8 cellular contexts compared by ENCODE assay signal in genomic region chr6:129672345-129672691, GRCh38. TPM values are rescaled to one million over a fixed set of nuclear protein-coding genes. Genes with fewer than 3 reads are reported as not detected.
A peak's percentile ranks its signal among the peaks of the same experiment; 100 is the strongest.
DNase-seq lines count a peak whose midpoint lies in the region; ATAC-seq and TF ChIP-seq lines count a peak whose summit lies in the region.

No MANE protein-coding gene starts in this region.

- peak overlapping the region; percentile 7; the same call in 1 of the 2 replicates for H3K9ac ChIP-seq in GM23248

- H3K4me1 ChIP-seq in GM23248 (ENCODE audit: insufficient read depth) = peaks cover 49% of the 10 kb centered on the region
- H3K4me1 ChIP-seq in SJCRH30 = peaks cover 24% of the 10 kb centered on the region
- H3K4me1 ChIP-seq in right cardiac atrium (ENCODE audit: control insufficient read depth, insufficient read depth, low read length) = peaks cover 4% of the 10 kb centered on the region
- H3K4me1 ChIP-seq in uterus = no peaks in the 10 kb centered on the region

- H3K27me3 Mint-ChIP-seq in CD4-positive, alpha-beta T cell = no peaks in the 10 kb centered on the region

- CTCF ChIA-PET in CD4-positive, alpha-beta T cell (lab: Charles Lee) = interaction anchor here (1.0 to 1.4 kb wide), 7 partner anchors 9 to 74 kb away, joined by 3 to 8 read pairs (median 3); partner anchors contain the start of gene ARHGAP18

- no peaks in the 10 kb centered on the region for H3K36me3 ChIP-seq in GM23248 (ENCODE audit: low read depth)
- no peaks in the 10 kb centered on the region; the same call in 1 of the 2 replicates for H3K36me3 ChIP-seq in SJCRH30
- no peaks in the 10 kb centered on the region for H3K36me3 ChIP-seq in uterus

- DNase-seq in CD4-positive, alpha-beta T cell = no peak
- no peak for DNase-seq in GM23248
- no peak for DNase-seq in SJCRH30
- DNase-seq in right cardiac atrium = no peak
- no peak for DNase-seq in uterus
- DNase-seq in cerebellar cortex (ENCODE audit: low spot score) = no peak
- no peak for DNase-seq in pons (ENCODE audit: low spot score)
- no peak for DNase-seq in amygdala (lab: John Stamatoyannopoulos, UW)

- in situ Hi-C loops in GM23248 (cut with MboI) = no loop called here

- peak overlapping the region; percentile 59 for H2AFZ ChIP-seq in GM23248

- no peaks in the 10 kb centered on the region for H3K9me2 ChIP-seq in GM23248 (ENCODE audit: insufficient read depth)

- H3K27me3 ChIP-seq in CD4-positive, alpha-beta T cell (ENCODE audit: control insufficient read depth, insufficient read depth, low read length) = no peaks in the 10 kb centered on the region
- H3K27me3 ChIP-seq in GM23248 (replicated peaks; ENCODE audit: insufficient read depth) = no peaks in the 10 kb centered on the region
- H3K27me3 ChIP-seq in SJCRH30 = no peaks in the 10 kb centered on the region
- no peaks in the 10 kb centered on the region for H3K27me3 ChIP-seq in right cardiac atrium (ENCODE audit: control insufficient read depth, insufficient read depth)
- no peaks in the 10 kb centered on the region for H3K27me3 ChIP-seq in uterus

- H3K4me3 ChIP-seq in GM23248 (peak overlapping the region; percentile 62), SJCRH30 (no peak overlapping the region), right cardiac atrium (ENCODE audit: low read length) (no peak overlapping the region), uterus (no peak overlapping the region)

- peak overlapping the region; percentile 39 for H3K27ac ChIP-seq in CD4-positive, alpha-beta T cell (ENCODE audit: low read depth, low read length)
- H3K27ac ChIP-seq in GM23248 (peak overlapping the region; percentile 72), SJCRH30 (peak overlapping the region; percentile 76), right cardiac atrium (ENCODE audit: low read length) (peak overlapping the region; percentile 9), uterus (peak overlapping the region; percentile 38 to 74)

- WGBS in GM23248 (ENCODE audit: low coverage in 1 of 2, low lambda C conversion rate in 2 of 2, missing lambda C conversion rate in 2 of 2), 2 experiments = 45 to 46% methylated on average over 2 of the region's 2 CpGs
- WGBS in right cardiac atrium = 72% methylated on average over 2 of the region's 2 CpGs

- no peaks in the 10 kb centered on the region for H3K9me3 ChIP-seq in CD4-positive, alpha-beta T cell (ENCODE audit: control insufficient read depth, low read length)
- no peaks in the 10 kb centered on the region for H3K9me3 ChIP-seq in GM23248 (ENCODE audit: low read depth)
- H3K9me3 ChIP-seq in SJCRH30 (replicated peaks) = no peaks in the 10 kb centered on the region
- H3K9me3 ChIP-seq in right cardiac atrium (ENCODE audit: control insufficient read depth, low read length) = no peaks in the 10 kb centered on the region
- H3K9me3 ChIP-seq in uterus = no peaks in the 10 kb centered on the region

- H3K79me2 ChIP-seq in GM23248 (ENCODE audit: insufficient read depth) = peaks cover 76% of the 10 kb centered on the region

- peak overlapping the region; percentile 85 for H3K27ac Mint-ChIP-seq in CD4-positive, alpha-beta T cell

- peak overlapping the region; percentile 79 for H3K4me3 Mint-ChIP-seq in CD4-positive, alpha-beta T cell

- peak; percentile 47 for ATAC-seq in CD4-positive, alpha-beta T cell (ENCODE audit: poor library complexity)
- ATAC-seq in right cardiac atrium = peak; percentile 32 to 52

- H3K4me2 ChIP-seq in GM23248 (ENCODE audit: unreplicated experiment) = peak overlapping the region; percentile 93

- peaks cover 26% of the 10 kb centered on the region for H3K4me1 Mint-ChIP-seq in CD4-positive, alpha-beta T cell (ENCODE audit: low read depth)

- H3F3A ChIP-seq in GM23248 (ENCODE audit: insufficient read depth) = peaks cover 40% of the 10 kb centered on the region

- no peaks in the 10 kb centered on the region for H4K20me1 ChIP-seq in GM23248 (ENCODE audit: insufficient read depth)

- TF ChIP-seq CTCF in CD4-positive, alpha-beta T cell (IDR thresholded peaks at IDR 0.05) = no peak
- no peak for TF ChIP-seq CTCF in uterus (IDR thresholded peaks at IDR 0.05)

- POLR2A ChIA-PET in CD4-positive, alpha-beta T cell (lab: Charles Lee) = interaction anchor here (0.7 to 2.5 kb wide), 6 partner anchors 12 to 77 kb away, joined by 3 to 11 read pairs (median 6); partner anchors contain the start of gene ARHGAP18

- H3K36me3 Mint-ChIP-seq in CD4-positive, alpha-beta T cell (ENCODE audit: low read depth) = no peaks in the 10 kb centered on the region

- H3K9me3 Mint-ChIP-seq in CD4-positive, alpha-beta T cell = no peaks in the 10 kb centered on the region

- intact Hi-C loops in CD4-positive, alpha-beta T cell (cut with DNase I, micrococcal nuclease) = loop anchor here in 1 of 2 experiments (2.0 to 5.0 kb wide), 4 partner anchors 14 to 350 kb away; partner anchors contain the start of gene ARHGAP18
- intact Hi-C loops in right cardiac atrium (cut with DNase I) (no loop called here), uterus (cut with DNase I; ENCODE audit: low total_unique reads) (no loop called here)

- no peak for TF ChIP-seq POLR2A in uterus (IDR thresholded peaks at IDR 0.05)

RNA-seq across cellular contexts. Expression of gene ARHGAP18, which starts 37.7 kb away (rescaled TPM):
- 1 to 10 TPM in 1 of 2 experiments, under 1 TPM in 1; 0.71 to 1.3 TPM for total RNA-seq in CD4-positive, alpha-beta T cell
- 23.8 and 25.3 TPM in 2 replicates for total RNA-seq in GM23248 (2014; rRNA removed; shearing (Covaris generic))
- 12.0 and 12.5 TPM in 2 replicates for polyA plus RNA-seq in GM23248 (2016; fragmentation: Nextera tagmentation; extraction: Ambion mirVana)
- total RNA-seq in SJCRH30 (2014; rRNA removed; shearing (Covaris generic)) = 14.1 and 14.6 TPM in 2 replicates
- 1 to 10 TPM; 5.3 to 6.5 (median 5.8) TPM for total RNA-seq in right cardiac atrium
- polyA plus RNA-seq in right cardiac atrium = 3.0 TPM
- total RNA-seq in uterus = 10 to 100 TPM in 3 of 4 donors, 1 to 10 TPM in 1; 6.3 to 36.7 (median 15.4) TPM

Comparison
In these comparisons a context has a peak if more than half of its experiments do, and no peak if none do; other contexts are left out.
1. H3K27ac ChIP-seq: peak in every context shown above with its lines; median percentile 76 in SJCRH30; 72 in GM23248; 56 in uterus; 39 in CD4-positive, alpha-beta T cell; 9 in right cardiac atrium.